ENCODE assay signal across 21 cellular contexts in genomic region chr12:101117842-101118241, GRCh38.
DNase-seq lines count a peak whose midpoint lies in the region; ATAC-seq, FAIRE-seq and TF ChIP-seq lines count a peak whose summit lies in the region.
"Had no signal": no experiment of that assay in that cellular context is flagged by ENCODE, and none has a peak within 500 bp of the region (broad histone marks: within the 10 kb centered on the region; RNA-seq: fewer than 3 reads in every experiment).

No MANE protein-coding gene starts in this region.

- no peak for FAIRE-seq in GM12891 (lab: Jason Lieb, UNC)
- FAIRE-seq: D721Med, GM12892, GM19239 had no signal

- no peak overlapping the region for H3K4me2 ChIP-seq in OCI-LY3 (ENCODE audit: low read length)
- H3K4me2 ChIP-seq: BLaER1 had no signal

- no peak for ATAC-seq in right cardiac atrium
- ATAC-seq: Panc1 had no signal

- WGBS in right cardiac atrium = 86% methylated on average over 2 of the region's 2 CpGs

- DNase-seq in cardiac muscle cell (ENCODE audit: low read depth in 1 of 2, low spot score in 1 of 2) (peak in 1 of 2 donors; percentile 28), right cardiac atrium (no peak), medulla oblongata (ENCODE audit: extremely low spot score) (peak; percentile 13), GM12891 (ENCODE audit: insufficient read length, low spot score) (no peak)
- DNase-seq in activated naive CD4-positive, alpha-beta T cell treated with Interleukin-2 at 50 U/mL for 16 hours = no peak
- DNase-seq in activated CD4-positive, alpha-beta memory T cell treated with anti-CD3 and anti-CD28 coated beads for 36 hours = no peak
- DNase-seq: CD4-positive, CD25-positive, alpha-beta regulatory T cell; GF-D8; MV-4-11; NCI-H1105; NCI-H1436 treated with DMSO at 0.1 percent for 48 hours; NCI-H187 treated with DMSO at 0.1 percent for 48 hours; NCI-H69; SHP77 had no signal

- H3K9me3 ChIP-seq in cardiac muscle cell (ENCODE audit: low read depth) (no peaks in the 10 kb centered on the region), right cardiac atrium (ENCODE audit: control insufficient read depth, low read length) (no peaks in the 10 kb centered on the region), OCI-LY3 (ENCODE audit: insufficient read depth, low read length) (no peaks in the 10 kb centered on the region)
- H3K9me3 ChIP-seq: BLaER1 had no signal

- H2AFZ ChIP-seq in OCI-LY3 (ENCODE audit: low read depth, low read length) = no peak overlapping the region

- H3K79me2 ChIP-seq in OCI-LY3 (ENCODE audit: low read length) = no peaks in the 10 kb centered on the region

- H3K27ac Mint-ChIP-seq in activated CD4-positive, alpha-beta memory T cell treated with anti-CD3 and anti-CD28 coated beads for 36 hours = no peak overlapping the region

- H4K20me1 ChIP-seq in OCI-LY3 (ENCODE audit: insufficient read depth, low read length) = no peaks in the 10 kb centered on the region
- H4K20me1 ChIP-seq: BLaER1 had no signal

- H3K9me3 Mint-ChIP-seq in activated CD4-positive, alpha-beta memory T cell treated with anti-CD3 and anti-CD28 coated beads for 36 hours = peaks cover 2% of the 10 kb centered on the region

- intact Hi-C loops in right cardiac atrium (cut with DNase I) = no loop called here
- intact Hi-C loops in activated CD4-positive, alpha-beta memory T cell treated with anti-CD3 and anti-CD28 coated beads for 36 hours (cut with micrococcal nuclease) = no loop called here

- H3K4me1 ChIP-seq in cardiac muscle cell (ENCODE audit: low read depth) (no peaks in the 10 kb centered on the region), right cardiac atrium (ENCODE audit: control insufficient read depth, insufficient read depth, low read length) (no peaks in the 10 kb centered on the region), OCI-LY3 (ENCODE audit: low read length) (no peaks in the 10 kb centered on the region)
- H3K4me1 ChIP-seq: BLaER1 had no signal

- TF ChIP-seq POLR2A in GM12891 (IDR thresholded peaks at IDR 0.05; ENCODE audit: low read depth, low read length) = no peak

- no peak overlapping the region for H3K9ac ChIP-seq in OCI-LY3 (ENCODE audit: low read length)
- H3K9ac ChIP-seq: BLaER1 had no signal

- no peak overlapping the region for H3K4me3 ChIP-seq in cardiac muscle cell
- H3K4me3 ChIP-seq in right cardiac atrium (ENCODE audit: low read length) = no peak overlapping the region
- no peak overlapping the region for H3K4me3 ChIP-seq in OCI-LY3 (ENCODE audit: low read length)
- H3K4me3 ChIP-seq: BLaER1 had no signal

- no peaks in the 10 kb centered on the region for H3K27me3 Mint-ChIP-seq in activated CD4-positive, alpha-beta memory T cell treated with anti-CD3 and anti-CD28 coated beads for 36 hours

- H3K27ac ChIP-seq in cardiac muscle cell (no peak overlapping the region), right cardiac atrium (ENCODE audit: low read length) (no peak overlapping the region), OCI-LY3 (ENCODE audit: low read length) (no peak overlapping the region)
- H3K27ac ChIP-seq: BLaER1, RWPE1 had no signal

- H3K36me3 ChIP-seq in cardiac muscle cell = no peaks in the 10 kb centered on the region
- H3K36me3 ChIP-seq in OCI-LY3 (replicated peaks; ENCODE audit: low read depth, low read length) = no peaks in the 10 kb centered on the region
- H3K36me3 ChIP-seq: BLaER1 had no signal

- H3K4me3 Mint-ChIP-seq in activated CD4-positive, alpha-beta memory T cell treated with anti-CD3 and anti-CD28 coated beads for 36 hours = no peak overlapping the region
- H3K4me3 Mint-ChIP-seq: CD4-positive, CD25-positive, alpha-beta regulatory T cell had no signal

- POLR2A ChIA-PET in activated CD4-positive, alpha-beta memory T cell treated with anti-CD3 and anti-CD28 coated beads for 36 hours (lab: Charles Lee) = no interaction called here

- H3K4me1 Mint-ChIP-seq in activated CD4-positive, alpha-beta memory T cell treated with anti-CD3 and anti-CD28 coated beads for 36 hours (ENCODE audit: low read depth) = no peaks in the 10 kb centered on the region
- H3K4me1 Mint-ChIP-seq: CD4-positive, CD25-positive, alpha-beta regulatory T cell had no signal

- CTCF ChIA-PET in activated CD4-positive, alpha-beta memory T cell treated with anti-CD3 and anti-CD28 coated beads for 36 hours (lab: Charles Lee) = no interaction called here

- TF ChIP-seq CTCF in cardiac muscle cell (IDR thresholded peaks at IDR 0.05; ENCODE audit: low read depth, low read length) (peak; percentile 3), OCI-LY3 (IDR thresholded peaks at IDR 0.05; ENCODE audit: low read depth, low read length) (0 out of 2 replicates have a peak, but pooled peaks have one; percentile 15)

- H3K27me3 ChIP-seq in cardiac muscle cell (no peaks in the 10 kb centered on the region), right cardiac atrium (ENCODE audit: control insufficient read depth, insufficient read depth) (no peaks in the 10 kb centered on the region), OCI-LY3 (ENCODE audit: low read depth, low read length) (no peaks in the 10 kb centered on the region)
- H3K27me3 ChIP-seq: BLaER1 had no signal

- H3K36me3 Mint-ChIP-seq in activated CD4-positive, alpha-beta memory T cell treated with anti-CD3 and anti-CD28 coated beads for 36 hours = no peaks in the 10 kb centered on the region
- H3K36me3 Mint-ChIP-seq: CD4-positive, CD25-positive, alpha-beta regulatory T cell had no signal

TF ChIP-seq in GM12891, 5 proteins besides CTCF, POLR2A, EP300 and RAD21:
- TF ChIP-seq PAX5 (IDR thresholded peaks at IDR 0.05; ENCODE audit: insufficient read depth, low read length, severe bottlenecking) (no peak), TAF1 (IDR thresholded peaks at IDR 0.05; ENCODE audit: low read depth, low read length) (no peak), POU2F2 (IDR thresholded peaks at IDR 0.05; ENCODE audit: low read depth, low read length) (no peak), POLR2AphosphoS5 (IDR thresholded peaks at IDR 0.05; ENCODE audit: low read depth, low read length) (no peak), SPI1 (IDR thresholded peaks at IDR 0.05; ENCODE audit: low read depth, low read length) (no peak)
